ENCODE assay signal across 2 cellular contexts in genomic region chr14:68798621-68799020, GRCh38.
TF ChIP-seq lines count a peak whose summit lies in the region.

No MANE protein-coding gene starts in this region.

TF ChIP-seq in WTC11, 78 proteins besides CTCF, POLR2A, EP300 and RAD21:
- no peak for TF ChIP-seq ZNF416 (CRISPR knock-in tag; IDR thresholded peaks at IDR 0.05)
- no peak for TF ChIP-seq CREB1 (CRISPR knock-in tag; IDR thresholded peaks at IDR 0.05)
- no peak for TF ChIP-seq FOXP4 (CRISPR knock-in tag; IDR thresholded peaks at IDR 0.05)
- TF ChIP-seq ZNF121 (CRISPR knock-in tag; IDR thresholded peaks at IDR 0.05): no peak
- TF ChIP-seq ZNF281 (CRISPR knock-in tag; IDR thresholded peaks at IDR 0.05): no peak
- no peak for TF ChIP-seq E2F5 (CRISPR knock-in tag; IDR thresholded peaks at IDR 0.05)

TF ChIP-seq in H1, 55 proteins besides CTCF, POLR2A, EP300 and RAD21:
- TF ChIP-seq SIX5 (IDR thresholded peaks at IDR 0.05; ENCODE audit: low read depth, low read length) (no peak), SP4 (IDR thresholded peaks at IDR 0.05; ENCODE audit: low read length) (no peak), RFX5 (IDR thresholded peaks at IDR 0.05; ENCODE audit: borderline replicate concordance, low read depth, low read length) (no peak), TCF12 (IDR thresholded peaks at IDR 0.05; ENCODE audit: low read depth, low read length) (no peak), JUND (IDR thresholded peaks at IDR 0.05; ENCODE audit: low read length) (no peak), USF2 (IDR thresholded peaks at IDR 0.05; ENCODE audit: low read length) (no peak), CBX5 (IDR thresholded peaks at IDR 0.05; ENCODE audit: low read depth, low read length) (no peak), CBX8 (IDR thresholded peaks at IDR 0.05; ENCODE audit: borderline replicate concordance, low read depth, low read length) (no peak), ATF3 (IDR thresholded peaks at IDR 0.05; ENCODE audit: insufficient read depth, low read depth, low read length) (no peak), PHF8 (conservative IDR thresholded peaks at IDR 0.05; ENCODE audit: low read depth, low read length) (no peak), SP2 (IDR thresholded peaks at IDR 0.05; ENCODE audit: low read length) (no peak), MAX (IDR thresholded peaks at IDR 0.05) (no peak)
